8 cellular contexts compared by ENCODE assay signal in the genomic region with DNA sequence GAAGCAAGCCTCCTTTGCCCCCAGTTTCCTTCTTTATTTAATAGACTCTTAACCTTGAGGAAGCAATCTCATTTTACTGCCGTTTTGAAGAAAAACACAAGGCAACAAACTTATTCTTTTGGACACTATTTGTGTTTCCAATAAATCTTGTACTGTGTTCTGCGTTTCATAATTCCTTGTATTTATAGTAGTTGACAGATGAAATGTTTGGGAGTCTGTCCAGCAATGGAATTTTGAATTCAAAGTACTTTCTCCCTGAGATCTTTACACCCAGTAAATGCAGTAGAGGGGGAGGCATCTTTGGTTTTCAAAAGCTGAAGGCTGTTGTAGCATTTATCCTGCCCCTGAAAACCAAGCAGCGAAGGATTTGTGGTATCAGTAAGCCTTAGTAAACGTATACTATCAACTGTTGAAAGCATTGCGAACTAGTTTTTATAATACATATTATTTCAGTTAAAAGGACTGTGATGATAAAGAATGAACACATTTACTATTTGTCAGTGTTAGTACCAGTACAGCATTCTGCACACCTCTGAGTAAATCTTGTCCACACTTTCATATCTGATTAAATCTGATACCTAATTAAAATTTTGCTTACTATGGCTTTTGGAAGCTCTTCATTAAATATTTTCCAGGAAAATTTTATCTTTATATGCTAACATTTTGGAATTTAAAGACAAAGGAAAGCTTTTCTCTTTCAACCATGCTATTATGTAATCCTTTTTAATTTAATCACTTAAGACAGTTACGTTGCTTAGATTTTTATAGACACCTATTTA.
A peak's percentile ranks its signal among the peaks of the same experiment; 100 is the strongest.
DNase-seq lines count a peak whose midpoint lies in the region; ATAC-seq and TF ChIP-seq lines count a peak whose summit lies in the region.

No MANE protein-coding gene starts in this region.

- H3K27me3 ChIP-seq in cardiac muscle cell (no peaks in the 10 kb centered on the region), MM.1S (replicated peaks; ENCODE audit: insufficient read depth, low read length) (no peaks in the 10 kb centered on the region)

- H3K79me2 ChIP-seq in MM.1S (ENCODE audit: low read length) = no peaks in the 10 kb centered on the region

- H3K36me3 ChIP-seq in cardiac muscle cell (no peaks in the 10 kb centered on the region), MM.1S (replicated peaks; ENCODE audit: insufficient read depth, low read length) (no peaks in the 10 kb centered on the region)

- H3K9me3 ChIP-seq in cardiac muscle cell (ENCODE audit: low read depth) = no peaks in the 10 kb centered on the region
- no peaks in the 10 kb centered on the region for H3K9me3 ChIP-seq in MM.1S (replicated peaks; ENCODE audit: insufficient read depth, low read length)

- no peaks in the 10 kb centered on the region for H3K9me2 ChIP-seq in MM.1S (replicated peaks; ENCODE audit: insufficient read depth, low read length)

- CTCF ChIA-PET in activated CD8-positive, alpha-beta T cell treated with anti-CD3 and anti-CD28 coated beads, Interleukin-2, amount 10 ng/mL, durations not matched to agents 7 days and 5 days (lab: Charles Lee) = interaction anchor here (1.3 to 3.0 kb wide), 5 partner anchors 14 to 43 kb away, joined by 3 to 11 read pairs (median 5); no protein-coding TSS in a partner anchor

- H3K27me3 Mint-ChIP-seq in activated CD8-positive, alpha-beta T cell treated with anti-CD3 and anti-CD28 coated beads, Interleukin-2, amount 10 ng/mL, durations not matched to agents 7 days and 5 days (ENCODE audit: low read depth) = no peaks in the 10 kb centered on the region
- H3K27me3 Mint-ChIP-seq in stimulated activated naive CD8-positive, alpha-beta T cell treated with anti-CD3 and anti-CD28 coated beads, Interleukin-15, amount 100 ng/mL, for 72 hours = no peaks in the 10 kb centered on the region

- peaks cover 9% of the 10 kb centered on the region for H3K4me1 Mint-ChIP-seq in activated CD8-positive, alpha-beta T cell treated with anti-CD3 and anti-CD28 coated beads, Interleukin-2, amount 10 ng/mL, durations not matched to agents 7 days and 5 days (ENCODE audit: low read depth)
- H3K4me1 Mint-ChIP-seq in stimulated activated naive CD8-positive, alpha-beta T cell treated with anti-CD3 and anti-CD28 coated beads, Interleukin-15, amount 100 ng/mL, for 72 hours = peaks cover 45% of the 10 kb centered on the region

- H3K27ac Mint-ChIP-seq in activated CD8-positive, alpha-beta T cell treated with anti-CD3 and anti-CD28 coated beads, Interleukin-2, amount 10 ng/mL, durations not matched to agents 7 days and 5 days = peak overlapping the region; percentile 19
- H3K27ac Mint-ChIP-seq in stimulated activated naive CD8-positive, alpha-beta T cell treated with anti-CD3 and anti-CD28 coated beads, Interleukin-15, amount 100 ng/mL, for 72 hours = peak overlapping the region; percentile 83 to 90

- peak; percentile 49 for DNase-seq in DMS 273 (lab: John Stamatoyannopoulos, UW; ENCODE audit: unreplicated experiment)
- DNase-seq in DMS 273 treated with DMSO at 0.1 percent for 48 hours (lab: John Stamatoyannopoulos, UW) = no peak
- no peak for DNase-seq in activated CD8-positive, alpha-beta T cell treated with anti-CD3 and anti-CD28 coated beads, Interleukin-2, amount 10 ng/mL, durations not matched to agents 7 days and 5 days
- peak in 1 of 2 donors; percentile 32 for DNase-seq in cardiac muscle cell (ENCODE audit: low read depth in 1 of 2, low spot score in 1 of 2)
- DNase-seq in stimulated activated naive CD8-positive, alpha-beta T cell treated with anti-CD3 and anti-CD28 coated beads, Interleukin-15, amount 100 ng/mL, for 72 hours = no peak
- DNase-seq in SIG-M5 (lab: John Stamatoyannopoulos, UW) = no peak
- DNase-seq in MM.1S = no peak

- H3K4me3 Mint-ChIP-seq in activated CD8-positive, alpha-beta T cell treated with anti-CD3 and anti-CD28 coated beads, Interleukin-2, amount 10 ng/mL, durations not matched to agents 7 days and 5 days = peak overlapping the region; percentile 49
- peak overlapping the region; percentile 75 to 77 for H3K4me3 Mint-ChIP-seq in stimulated activated naive CD8-positive, alpha-beta T cell treated with anti-CD3 and anti-CD28 coated beads, Interleukin-15, amount 100 ng/mL, for 72 hours

- no peak for ATAC-seq in activated CD8-positive, alpha-beta T cell treated with anti-CD3 and anti-CD28 coated beads, Interleukin-2, amount 10 ng/mL, durations not matched to agents 7 days and 5 days
- no peak for ATAC-seq in stimulated activated naive CD8-positive, alpha-beta T cell treated with anti-CD3 and anti-CD28 coated beads, Interleukin-15, amount 100 ng/mL, for 72 hours
- no peak for ATAC-seq in HG02981 (IDR thresholded peaks at IDR 0.05; ENCODE audit: unreplicated experiment)

- no peak overlapping the region for H3K4me3 ChIP-seq in cardiac muscle cell
- H3K4me3 ChIP-seq in MM.1S (ENCODE audit: low read length) = no peak overlapping the region

- H3K36me3 Mint-ChIP-seq in activated CD8-positive, alpha-beta T cell treated with anti-CD3 and anti-CD28 coated beads, Interleukin-2, amount 10 ng/mL, durations not matched to agents 7 days and 5 days (ENCODE audit: low read depth) = peaks cover 35% of the 10 kb centered on the region

- H3K9me3 Mint-ChIP-seq in activated CD8-positive, alpha-beta T cell treated with anti-CD3 and anti-CD28 coated beads, Interleukin-2, amount 10 ng/mL, durations not matched to agents 7 days and 5 days (ENCODE audit: insufficient read depth) = no peaks in the 10 kb centered on the region
- peaks cover 4 to 6% of the 10 kb centered on the region in 2 donors for H3K9me3 Mint-ChIP-seq in stimulated activated naive CD8-positive, alpha-beta T cell treated with anti-CD3 and anti-CD28 coated beads, Interleukin-15, amount 100 ng/mL, for 72 hours

- no peaks in the 10 kb centered on the region for H3K4me1 ChIP-seq in cardiac muscle cell (ENCODE audit: low read depth)
- no peaks in the 10 kb centered on the region for H3K4me1 ChIP-seq in MM.1S (ENCODE audit: low read length)

- POLR2A ChIA-PET in activated CD8-positive, alpha-beta T cell treated with anti-CD3 and anti-CD28 coated beads, Interleukin-2, amount 10 ng/mL, durations not matched to agents 7 days and 5 days (lab: Charles Lee) = no interaction called here

- H4K20me1 ChIP-seq in MM.1S (ENCODE audit: insufficient read depth, low read length) = no peaks in the 10 kb centered on the region

- H3K27ac ChIP-seq in cardiac muscle cell = peak overlapping the region; percentile 10
- H3K27ac ChIP-seq in MM.1S (ENCODE audit: low read length) = no peak overlapping the region

- no peak overlapping the region for H3K4me2 ChIP-seq in MM.1S (ENCODE audit: low read depth, low read length)

- no peak overlapping the region for H3K9ac ChIP-seq in MM.1S (ENCODE audit: low read length)

- no peak overlapping the region for H2AFZ ChIP-seq in MM.1S (ENCODE audit: low read length)

- no peaks in the 10 kb centered on the region for H3F3A ChIP-seq in MM.1S (ENCODE audit: insufficient read depth, low read length)

- TF ChIP-seq CTCF in cardiac muscle cell (IDR thresholded peaks at IDR 0.05; ENCODE audit: low read depth, low read length) = no peak
- no peak for TF ChIP-seq CTCF in MM.1S (IDR thresholded peaks at IDR 0.05; ENCODE audit: low read length)
